Comparison of ENCODE assay signal across 8 cellular contexts in genomic region chr10:88582806-88583583, GRCh38. TPM values are rescaled to one million over a fixed set of nuclear protein-coding genes. Genes with fewer than 3 reads are reported as not detected.
A peak's percentile ranks its signal among the peaks of the same experiment; 100 is the strongest.
DNase-seq lines count a peak whose midpoint lies in the region; ATAC-seq and TF ChIP-seq lines count a peak whose summit lies in the region.

Gene RNLS, minus strand, starts transcription at chr10:88583318.

- DNase-seq in NCI-H2196 (lab: John Stamatoyannopoulos, UW; ENCODE audit: unreplicated experiment) = peak; percentile 61
- peak; percentile 12 for DNase-seq in activated CD8-positive, alpha-beta memory T cell treated with anti-CD3 and anti-CD28 coated beads, Interleukin-2, amount 50 U/mL, for 24 hours (ENCODE audit: extremely low read depth)
- peak; percentile 88 for DNase-seq in endodermal cell
- DNase-seq in mesendoderm = peak; percentile 78
- DNase-seq in stimulated activated CD8-positive, alpha-beta memory T cell treated with anti-CD3 and anti-CD28 coated beads, Interleukin-12 subunit alpha, Interleukin-12 subunit beta, amount 100 ng/mL, for 1 hour (ENCODE audit: low read depth) = peak; percentile 38
- DNase-seq in NCI-H1694 (lab: John Stamatoyannopoulos, UW) = no peak

- H3K56ac ChIP-seq in mesendoderm (ENCODE audit: low read length) = peak within 1 kb of the TSS; percentile 92

- H3K27ac ChIP-seq in endodermal cell (ENCODE audit: low read depth, low read length) = no peak within 1 kb of the TSS
- peak within 1 kb of the TSS; percentile 68 for H3K27ac ChIP-seq in mesendoderm (ENCODE audit: low read depth, low read length)

- H4K5ac ChIP-seq in mesendoderm (ENCODE audit: low read length) = no peak within 1 kb of the TSS

- no peaks in the 10 kb centered on the region for H3K4me1 Mint-ChIP-seq in endodermal cell

- peak within 1 kb of the TSS; percentile 83 for H3K23ac ChIP-seq in mesendoderm (ENCODE audit: low read length)

- peak within 1 kb of the TSS; percentile 71 for H3K4me3 ChIP-seq in endodermal cell (ENCODE audit: low read length)
- H3K4me3 ChIP-seq in mesendoderm (ENCODE audit: low read length) = peak within 1 kb of the TSS; percentile 65

- H3K4me3 Mint-ChIP-seq in endodermal cell = peak within 1 kb of the TSS; percentile 74

- H2AK5ac ChIP-seq in mesendoderm (ENCODE audit: low read length) = no peak within 1 kb of the TSS

- H3K9me3 ChIP-seq in endodermal cell (ENCODE audit: control insufficient read depth, low read length) = no peaks in the 10 kb centered on the region

- peak within 1 kb of the TSS; percentile 63 for H3K4ac ChIP-seq in mesendoderm (ENCODE audit: low read depth, low read length)

- TF ChIP-seq CTCF in GM12874 (IDR thresholded peaks at IDR 0.05; ENCODE audit: insufficient read depth, low read depth, low read length) (peak; percentile 91), endodermal cell (conservative IDR thresholded peaks at IDR 0.05) (peak; percentile 97)

- H3K36me3 Mint-ChIP-seq in endodermal cell (ENCODE audit: low read depth) = no peaks in the 10 kb centered on the region

- H3K9me3 Mint-ChIP-seq in endodermal cell = no peaks in the 10 kb centered on the region

- no peaks in the 10 kb centered on the region for H3K4me1 ChIP-seq in endodermal cell (ENCODE audit: control insufficient read depth, insufficient read depth, low read length)
- no peaks in the 10 kb centered on the region for H3K4me1 ChIP-seq in mesendoderm (ENCODE audit: control insufficient read depth, low read depth, low read length)

- H2BK120ac ChIP-seq in mesendoderm (ENCODE audit: low read depth, low read length) = peak within 1 kb of the TSS; percentile 66

- H3K79me1 ChIP-seq in mesendoderm (ENCODE audit: low read length) = no peaks in the 10 kb centered on the region

- peak within 1 kb of the TSS; percentile 17 for H2BK5ac ChIP-seq in mesendoderm (ENCODE audit: low read length)

- no peaks in the 10 kb centered on the region for H3K36me3 ChIP-seq in endodermal cell (ENCODE audit: control insufficient read depth, insufficient read depth, low read length)
- H3K36me3 ChIP-seq in mesendoderm (ENCODE audit: control insufficient read depth, insufficient read depth, low read length) = no peaks in the 10 kb centered on the region

- H2BK15ac ChIP-seq in mesendoderm (replicated peaks; ENCODE audit: low read depth) = peak within 1 kb of the TSS; percentile 86

- peak within 1 kb of the TSS; percentile 70 for H3K4me2 ChIP-seq in mesendoderm (ENCODE audit: low read length)

- 19% methylated on average over 32 to 63 of the region's 63 CpGs for WGBS in endodermal cell (ENCODE audit: insufficient coverage in 1 of 2, insufficient read length in 1 of 2), 2 experiments
- no CpG with 5 or more reads among the region's 63 CpGs for WGBS in mesendoderm (ENCODE audit: extremely low coverage, insufficient coverage, low lambda C conversion rate)

- no peaks in the 10 kb centered on the region for H3K79me2 ChIP-seq in mesendoderm (ENCODE audit: control insufficient read depth, insufficient read depth, low read length)

- H3K27ac Mint-ChIP-seq in endodermal cell = peak within 1 kb of the TSS; percentile 91

- peaks cover 23% of the 10 kb centered on the region for H3K27me3 Mint-ChIP-seq in endodermal cell (ENCODE audit: insufficient read depth)

- H3K9ac ChIP-seq in endodermal cell (ENCODE audit: extremely low read depth, low read length, poor library complexity, severe bottlenecking) = peak within 1 kb of the TSS; percentile 48
- H3K9ac ChIP-seq in mesendoderm (ENCODE audit: low read length) = peak within 1 kb of the TSS; percentile 83

- H3K18ac ChIP-seq in mesendoderm (ENCODE audit: low read length) = peak within 1 kb of the TSS; percentile 88

- peak within 1 kb of the TSS; percentile 57 for H4K8ac ChIP-seq in mesendoderm (ENCODE audit: low read depth, low read length)

- H3K27me3 ChIP-seq in endodermal cell (ENCODE audit: control insufficient read depth, insufficient read depth, low read length, poor library complexity, severe bottlenecking) (no peaks in the 10 kb centered on the region), mesendoderm (ENCODE audit: insufficient read depth, low read length, poor library complexity) (no peaks in the 10 kb centered on the region)

- ATAC-seq in HG02642 (IDR thresholded peaks at IDR 0.05; ENCODE audit: poor library complexity, unreplicated experiment) = peak; percentile 93

RNA-seq across cellular contexts. Expression of gene RNLS, which starts in this region (rescaled TPM):
- total RNA-seq in endodermal cell = 10 to 100 TPM; 10.1 to 12.3 TPM
- polyA plus RNA-seq in endodermal cell (2013, experiment 1 of 2) = 5.9 TPM
- polyA plus RNA-seq in endodermal cell (2013, experiment 2 of 2) = 6.5 TPM
- polyA plus RNA-seq in mesendoderm (2013, experiment 1 of 2) = 6.7 TPM
- 6.6 TPM for polyA plus RNA-seq in mesendoderm (2013, experiment 2 of 2)
